ENCODE assay signal across 1 cellular context in the genomic region with DNA sequence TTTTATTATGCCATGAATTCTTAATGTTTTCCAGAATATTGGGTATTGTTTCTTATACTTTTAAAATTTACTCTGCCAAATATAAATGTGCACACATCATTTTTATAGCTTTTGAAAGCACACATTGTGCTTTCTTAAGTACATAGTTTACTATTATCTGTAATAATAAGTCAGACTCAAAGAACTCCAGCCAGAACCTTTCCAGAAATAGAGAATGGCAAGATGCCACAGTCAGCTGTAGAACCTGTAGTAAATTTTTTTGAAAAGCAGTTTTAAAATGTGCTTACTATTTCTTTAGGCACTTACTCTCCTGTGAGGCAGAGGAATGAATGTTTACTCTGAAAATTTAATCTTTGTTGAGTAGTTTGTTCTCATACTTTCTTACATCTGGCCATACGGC.
TF ChIP-seq lines count a peak whose summit lies in the region.

No MANE protein-coding gene starts in this region.

TF ChIP-seq in IMR-90, 13 proteins besides CTCF, POLR2A, EP300 and RAD21:
- TF ChIP-seq ELK1 (IDR thresholded peaks at IDR 0.05; ENCODE audit: borderline replicate concordance, low read depth, low read length) (no peak), CEBPB (IDR thresholded peaks at IDR 0.05; ENCODE audit: low read depth, low read length) (no peak), SMC3 (IDR thresholded peaks at IDR 0.05; ENCODE audit: low read depth, low read length) (no peak), NFE2L2 (IDR thresholded peaks at IDR 0.05; ENCODE audit: low read depth, low read length) (no peak), BHLHE40 (IDR thresholded peaks at IDR 0.05; ENCODE audit: low read depth, low read length) (no peak), FOS (IDR thresholded peaks at IDR 0.05; ENCODE audit: low read depth, low read length) (no peak), MAFK (IDR thresholded peaks at IDR 0.05; ENCODE audit: low read depth, low read length) (no peak), MAZ (IDR thresholded peaks at IDR 0.05; ENCODE audit: borderline replicate concordance, low read depth, low read length) (no peak), RCOR1 (IDR thresholded peaks at IDR 0.05; ENCODE audit: insufficient replicate concordance, low read length) (no peak), MXI1 (IDR thresholded peaks at IDR 0.05; ENCODE audit: borderline replicate concordance, low read depth, low read length) (no peak), CHD1 (IDR thresholded peaks at IDR 0.05; ENCODE audit: low read depth, low read length) (no peak), RFX5 (IDR thresholded peaks at IDR 0.05; ENCODE audit: low read depth, low read length) (no peak)
- TF ChIP-seq, protein P1, sequence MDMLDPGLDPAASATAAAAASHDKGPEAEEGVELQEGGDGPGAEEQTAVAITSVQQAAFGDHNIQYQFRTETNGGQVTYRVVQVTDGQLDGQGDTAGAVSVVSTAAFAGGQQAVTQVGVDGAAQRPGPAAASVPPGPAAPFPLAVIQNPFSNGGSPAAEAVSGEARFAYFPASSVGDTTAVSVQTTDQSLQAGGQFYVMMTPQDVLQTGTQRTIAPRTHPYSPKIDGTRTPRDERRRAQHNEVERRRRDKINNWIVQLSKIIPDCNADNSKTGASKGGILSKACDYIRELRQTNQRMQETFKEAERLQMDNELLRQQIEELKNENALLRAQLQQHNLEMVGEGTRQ (IDR thresholded peaks at IDR 0.05; ENCODE audit: low read depth, low read length), result no peak
